Comparison of ENCODE assay signal across 23 cellular contexts in the genomic region with DNA sequence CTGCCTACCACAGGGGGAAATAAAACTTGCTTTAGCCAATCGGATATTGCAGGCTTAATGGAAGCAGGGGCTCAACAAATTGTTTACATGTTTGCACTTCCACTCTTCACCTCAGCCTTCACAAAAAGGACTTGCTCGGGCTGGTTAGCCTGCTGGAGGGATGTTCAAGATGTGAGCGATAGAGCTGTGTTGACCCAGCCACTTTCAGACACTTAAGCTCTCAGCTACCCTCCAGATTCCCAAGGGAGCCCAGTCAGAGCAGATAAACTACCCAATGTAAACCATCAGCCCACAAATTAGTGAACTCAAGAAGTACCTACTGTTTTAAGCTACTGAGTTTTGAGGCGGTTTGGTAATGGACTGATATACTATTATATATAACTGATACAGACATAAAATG.
DNase-seq lines count a peak whose midpoint lies in the region; ATAC-seq and TF ChIP-seq lines count a peak whose summit lies in the region.
"Had no signal": no experiment of that assay in that cellular context is flagged by ENCODE, and none has a peak within 500 bp of the region (broad histone marks: within the 10 kb centered on the region; RNA-seq: fewer than 3 reads in every experiment).

No MANE protein-coding gene starts in this region.

- H3K4me2 ChIP-seq in GM23338: peak overlapping the region; percentile 49; the same call in 1 of the 2 replicates
- 0 out of 2 replicates have a peak overlapping the region, but pooled peaks have one; percentile 34 for H3K4me2 ChIP-seq in OCI-LY3 (ENCODE audit: low read length)

- no peaks in the 10 kb centered on the region for H3F3A ChIP-seq in GM23338 (replicated peaks; ENCODE audit: low read depth)

- H3K9me3 ChIP-seq in A673 (ENCODE audit: low read depth, low read length, poor library complexity, severe bottlenecking) (no peaks in the 10 kb centered on the region), OCI-LY3 (ENCODE audit: insufficient read depth, low read length) (no peaks in the 10 kb centered on the region)
- H3K9me3 ChIP-seq: testis had no signal

- H4K20me1 ChIP-seq in GM23338 (replicated peaks; ENCODE audit: insufficient read depth) (no peaks in the 10 kb centered on the region), OCI-LY3 (ENCODE audit: insufficient read depth, low read length) (no peaks in the 10 kb centered on the region)

- H3K9me2 ChIP-seq in GM23338 (ENCODE audit: insufficient read depth): no peaks in the 10 kb centered on the region

- peaks cover 3% of the 10 kb centered on the region; the same call in 2 of the 3 replicates for H3K9me3 Mint-ChIP-seq in GM23338
- peaks cover 8% of the 10 kb centered on the region for H3K9me3 Mint-ChIP-seq in activated naive CD8-positive, alpha-beta T cell treated with anti-CD3 and anti-CD28 coated beads, Interleukin-2, amount 50 U/mL, for 24 hours

- no peaks in the 10 kb centered on the region for H3K36me3 Mint-ChIP-seq in GM23338 (ENCODE audit: low read depth)
- no peaks in the 10 kb centered on the region for H3K36me3 Mint-ChIP-seq in activated naive CD8-positive, alpha-beta T cell treated with anti-CD3 and anti-CD28 coated beads, Interleukin-2, amount 50 U/mL, for 24 hours (ENCODE audit: low read depth)
- H3K36me3 Mint-ChIP-seq: activated CD8-positive, alpha-beta memory T cell treated with anti-CD3 and anti-CD28 coated beads, Interleukin-2, amount 10 ng/mL, durations not matched to agents 7 days and 5 days; immature natural killer cell; natural killer cell had no signal

- no peak overlapping the region for H3K4me3 Mint-ChIP-seq in GM23338
- H3K4me3 Mint-ChIP-seq in activated naive CD8-positive, alpha-beta T cell treated with anti-CD3 and anti-CD28 coated beads, Interleukin-2, amount 50 U/mL, for 24 hours: no peak overlapping the region
- H3K4me3 Mint-ChIP-seq: activated CD8-positive, alpha-beta memory T cell treated with anti-CD3 and anti-CD28 coated beads, Interleukin-2, amount 10 ng/mL, durations not matched to agents 7 days and 5 days; immature natural killer cell; natural killer cell had no signal

- BruUV-seq in A673 (replicated peaks; lab: Mats Ljungman, UMichigan): no TSS peak

- no peak overlapping the region for H3K9ac ChIP-seq in OCI-LY3 (ENCODE audit: low read length)

- ATAC-seq in GM23338: no peak
- no peak for ATAC-seq in activated naive CD8-positive, alpha-beta T cell treated with anti-CD3 and anti-CD28 coated beads, Interleukin-2, amount 50 U/mL, for 24 hours
- no peak for ATAC-seq in HG02973 (IDR thresholded peaks at IDR 0.05; ENCODE audit: unreplicated experiment)
- ATAC-seq: activated CD8-positive, alpha-beta memory T cell treated with anti-CD3 and anti-CD28 coated beads, Interleukin-2, amount 10 ng/mL, durations not matched to agents 7 days and 5 days; natural killer cell had no signal

- peaks cover 5% of the 10 kb centered on the region for H3K4me1 Mint-ChIP-seq in GM23338
- H3K4me1 Mint-ChIP-seq in activated naive CD8-positive, alpha-beta T cell treated with anti-CD3 and anti-CD28 coated beads, Interleukin-2, amount 50 U/mL, for 24 hours: no peaks in the 10 kb centered on the region
- H3K4me1 Mint-ChIP-seq: activated CD8-positive, alpha-beta memory T cell treated with anti-CD3 and anti-CD28 coated beads, Interleukin-2, amount 10 ng/mL, durations not matched to agents 7 days and 5 days; immature natural killer cell; natural killer cell had no signal

- POLR2A ChIA-PET in A673 (lab: Charles Lee; ENCODE audit: low non-redundant PET): no interaction called here

- DNase-seq in A673 (ENCODE audit: low spot score) (peak; percentile 23), GM23338 (ENCODE audit: low spot score) (peak; percentile 8), fibroblast of mammary gland (ENCODE audit: low read depth) (peak; percentile 6)
- no peak for DNase-seq in stimulated activated CD4-positive, alpha-beta T cell treated with anti-CD3 and anti-CD28 coated beads, Interleukin-4, amount 100 ng/mL, for 1 hour
- DNase-seq in activated naive CD8-positive, alpha-beta T cell treated with anti-CD3 and anti-CD28 coated beads, Interleukin-2, amount 50 U/mL, for 24 hours: no peak
- no peak for DNase-seq in effector CD4-positive, alpha-beta T cell
- DNase-seq: activated CD4-positive, alpha-beta T cell treated with anti-CD3 and anti-CD28 coated beads for 1 hour; activated CD8-positive, alpha-beta memory T cell treated with anti-CD3 and anti-CD28 coated beads, Interleukin-2, amount 10 ng/mL, durations not matched to agents 7 days and 5 days; GF-D8; immature natural killer cell; KBM-7; natural killer cell; NCI-H1048; OCI-M1; small intestine; T1000; testis had no signal

- no peak overlapping the region for H3K27ac Mint-ChIP-seq in GM23338
- no peak overlapping the region for H3K27ac Mint-ChIP-seq in activated naive CD8-positive, alpha-beta T cell treated with anti-CD3 and anti-CD28 coated beads, Interleukin-2, amount 50 U/mL, for 24 hours
- H3K27ac Mint-ChIP-seq: activated CD8-positive, alpha-beta memory T cell treated with anti-CD3 and anti-CD28 coated beads, Interleukin-2, amount 10 ng/mL, durations not matched to agents 7 days and 5 days; activated T-helper 2 cell treated with anti-CD3 and anti-CD28 coated beads, Interferon-gamma antibody, Interleukin-2, Interleukin-4, amounts not matched to agents 10 μg/mL and 5 μg/mL and 100 μg/mL, durations not matched to agents 14 hours and 24 hours and 36 hours; immature natural killer cell; natural killer cell had no signal

- TF ChIP-seq CTCF in A673 (conservative IDR thresholded peaks at IDR 0.05; ENCODE audit: low read depth, low read length): no peak
- no peak for TF ChIP-seq CTCF in GM23338 (conservative IDR thresholded peaks at IDR 0.05; ENCODE audit: low read depth in 2 of 2)
- no peak for TF ChIP-seq CTCF in OCI-LY3 (IDR thresholded peaks at IDR 0.05; ENCODE audit: low read depth, low read length)
- no peak for TF ChIP-seq CTCF in fibroblast of mammary gland (conservative IDR thresholded peaks at IDR 0.05; ENCODE audit: control insufficient read depth, insufficient read depth, low read depth, low read length)

- intact Hi-C loops in A673 (cut with micrococcal nuclease; ENCODE audit: unreplicated experiment): no loop called here

- H2AFZ ChIP-seq in GM23338 (no peak overlapping the region), OCI-LY3 (ENCODE audit: low read depth, low read length) (no peak overlapping the region)

- H3K27me3 ChIP-seq in A673 (replicated peaks; ENCODE audit: insufficient read depth, low read depth, low read length, poor library complexity): no peaks in the 10 kb centered on the region
- no peaks in the 10 kb centered on the region for H3K27me3 ChIP-seq in GM23338 (ENCODE audit: insufficient read depth)
- H3K27me3 ChIP-seq in OCI-LY3 (ENCODE audit: low read depth, low read length): no peaks in the 10 kb centered on the region
- H3K27me3 ChIP-seq: testis had no signal

- H3K4me1 ChIP-seq in A673 (ENCODE audit: insufficient read depth, low read length, poor library complexity, severe bottlenecking) (no peaks in the 10 kb centered on the region), GM23338 (ENCODE audit: insufficient read depth) (peaks cover 12% of the 10 kb centered on the region), OCI-LY3 (ENCODE audit: low read length) (peaks cover 13% of the 10 kb centered on the region)
- H3K4me1 ChIP-seq: testis had no signal

- CTCF ChIA-PET in A673 (lab: Charles Lee): no interaction called here

- no peak overlapping the region for H3K4me3 ChIP-seq in A673 (ENCODE audit: low read depth, low read length, poor library complexity, severe bottlenecking)
- no peak overlapping the region for H3K4me3 ChIP-seq in GM23338
- no peak overlapping the region for H3K4me3 ChIP-seq in OCI-LY3 (ENCODE audit: low read length)
- H3K4me3 ChIP-seq in fibroblast of mammary gland (ENCODE audit: control insufficient read depth, low read depth, low read length): no peak overlapping the region
- H3K4me3 ChIP-seq: coronary artery, SK-N-MC, testis had no signal

- H3K27ac ChIP-seq in A673 (ENCODE audit: low read depth, low read length, poor library complexity, severe bottlenecking): no peak overlapping the region
- H3K27ac ChIP-seq in GM23338 (ENCODE audit: low read depth): peak overlapping the region; percentile 65
- H3K27ac ChIP-seq in OCI-LY3 (ENCODE audit: low read length): no peak overlapping the region
- H3K27ac ChIP-seq: coronary artery, HL-60, SK-N-MC, testis had no signal

- H3K36me3 ChIP-seq in A673 (ENCODE audit: insufficient read depth, low read length, poor library complexity, severe bottlenecking): no peaks in the 10 kb centered on the region
- H3K36me3 ChIP-seq in GM23338 (ENCODE audit: insufficient read depth): no peaks in the 10 kb centered on the region
- H3K36me3 ChIP-seq in OCI-LY3 (replicated peaks; ENCODE audit: low read depth, low read length): no peaks in the 10 kb centered on the region

- no peaks in the 10 kb centered on the region for H3K27me3 Mint-ChIP-seq in GM23338 (ENCODE audit: insufficient read depth, low read depth, poor library complexity)
- H3K27me3 Mint-ChIP-seq in activated naive CD8-positive, alpha-beta T cell treated with anti-CD3 and anti-CD28 coated beads, Interleukin-2, amount 50 U/mL, for 24 hours: no peaks in the 10 kb centered on the region
- H3K27me3 Mint-ChIP-seq: activated CD8-positive, alpha-beta memory T cell treated with anti-CD3 and anti-CD28 coated beads, Interleukin-2, amount 10 ng/mL, durations not matched to agents 7 days and 5 days had no signal

- H3K79me2 ChIP-seq in GM23338 (replicated peaks; ENCODE audit: insufficient read depth) (no peaks in the 10 kb centered on the region), OCI-LY3 (ENCODE audit: low read length) (no peaks in the 10 kb centered on the region)

TF ChIP-seq in GM23338, 12 proteins besides CTCF, POLR2A, EP300 and RAD21 (continues in another document):
- TF ChIP-seq EZH2phosphoT487 (IDR thresholded peaks at IDR 0.05; ENCODE audit: unreplicated experiment): no peak

Comparison
In these comparisons a context has a peak if more than half of its experiments do, and no peak if none do; other contexts are left out.
1. DNase-seq: peak in A673 (single experiment), GM23338 (single experiment) and fibroblast of mammary gland (single experiment); none in stimulated activated CD4-positive, alpha-beta T cell treated with anti-CD3 and anti-CD28 coated beads, Interleukin-4, amount 100 ng/mL, for 1 hour (single experiment), activated naive CD8-positive, alpha-beta T cell treated with anti-CD3 and anti-CD28 coated beads, Interleukin-2, amount 50 U/mL, for 24 hours (single experiment) and effector CD4-positive, alpha-beta T cell (single experiment).